1 cellular context compared by ENCODE assay signal in genomic region chr12:64057706-64058105, GRCh38.
TF ChIP-seq lines count a peak whose summit lies in the region.

No MANE protein-coding gene starts in this region.

TF ChIP-seq in IMR-90, 13 proteins besides CTCF, POLR2A, EP300 and RAD21 (continued from another document):
- TF ChIP-seq, protein P1, sequence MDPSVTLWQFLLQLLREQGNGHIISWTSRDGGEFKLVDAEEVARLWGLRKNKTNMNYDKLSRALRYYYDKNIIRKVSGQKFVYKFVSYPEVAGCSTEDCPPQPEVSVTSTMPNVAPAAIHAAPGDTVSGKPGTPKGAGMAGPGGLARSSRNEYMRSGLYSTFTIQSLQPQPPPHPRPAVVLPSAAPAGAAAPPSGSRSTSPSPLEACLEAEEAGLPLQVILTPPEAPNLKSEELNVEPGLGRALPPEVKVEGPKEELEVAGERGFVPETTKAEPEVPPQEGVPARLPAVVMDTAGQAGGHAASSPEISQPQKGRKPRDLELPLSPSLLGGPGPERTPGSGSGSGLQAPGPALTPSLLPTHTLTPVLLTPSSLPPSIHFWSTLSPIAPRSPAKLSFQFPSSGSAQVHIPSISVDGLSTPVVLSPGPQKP (IDR thresholded peaks at IDR 0.05; ENCODE audit: borderline replicate concordance, low read depth, low read length): no peak
- TF ChIP-seq FOS (IDR thresholded peaks at IDR 0.05; ENCODE audit: low read depth, low read length): no peak
- TF ChIP-seq NFE2L2 (IDR thresholded peaks at IDR 0.05; ENCODE audit: low read depth, low read length): no peak
